In the genomic region with DNA sequence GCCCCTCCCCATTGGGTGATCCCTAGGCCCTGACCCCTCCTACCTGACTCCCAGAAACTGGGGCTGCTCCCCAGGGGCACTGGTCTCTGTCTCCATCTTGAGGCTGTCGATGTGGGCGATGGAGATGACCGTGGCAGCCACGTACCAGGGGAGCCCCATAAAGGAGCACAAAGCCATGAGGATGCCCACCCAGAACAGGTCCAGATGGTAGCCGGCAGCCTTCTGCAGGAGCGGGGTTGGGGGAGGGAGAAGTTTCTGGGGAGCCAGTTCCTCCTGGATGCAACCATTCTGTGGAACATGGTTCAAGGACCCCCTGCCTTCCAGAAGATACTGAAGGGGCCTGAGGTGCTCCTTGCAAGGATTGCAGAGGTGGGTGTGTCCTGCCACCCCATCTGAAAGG, we compare ENCODE assay signal across 29 cellular contexts.
"Had no signal": no experiment of that assay in that cellular context is flagged by ENCODE, and none has a peak within 500 bp of the region (broad histone marks: within the 10 kb centered on the region; RNA-seq: fewer than 3 reads in every experiment).

No MANE protein-coding gene starts in this region.

- H3K4me3 ChIP-seq: ascending aorta, body of pancreas, MG63 had no signal

- H3K9me3 Mint-ChIP-seq: activated B cell treated with CpG ODN at 0.5 μM for 24 hours; activated CD4-positive, alpha-beta T cell treated with anti-CD3 and anti-CD28 coated beads, Interleukin-2, amount 10 ng/mL, durations not matched to agents 24 days and 14 days; activated naive CD4-positive, alpha-beta T cell treated with anti-CD3 and anti-CD28 coated beads, Interleukin-2, amount 50 U/mL, for 72 hours; activated naive CD8-positive, alpha-beta T cell treated with anti-CD3 and anti-CD28 coated beads, Interleukin-2, amount 50 U/mL, for 24 hours; activated T-cell treated with anti-CD3 and anti-CD28 coated beads, Interleukin-2, amount 50 U/mL, for 24 hours; activated T-helper 1 cell treated with anti-CD3 and anti-CD28 coated beads, Interleukin-12 subunit alpha, Interleukin-12 subunit beta, Interleukin-2, Interleukin-4 antibody, amounts not matched to agents 30 ng/mL and 10 ng/mL and 1 ng/mL, durations not matched to agents 14 hours and 24 hours and 36 hours; T-helper 1 cell treated with Interleukin-12 subunit alpha and Interleukin-12 subunit beta and Interleukin-4 antibody, amounts not matched to agents 30 μg/mL and 1 μg/mL, for 36 hours had no signal

- H3K27me3 ChIP-seq: ascending aorta, body of pancreas, MG63 had no signal

- H3K4me1 ChIP-seq: body of pancreas had no signal

- H3K36me3 ChIP-seq: ascending aorta, MG63 had no signal

- H3K9me3 ChIP-seq: ascending aorta, body of pancreas, MG63 had no signal

- ATAC-seq: activated CD8-positive, alpha-beta memory T cell treated with anti-CD3 and anti-CD28 coated beads, Interleukin-2, amount 10 ng/mL, durations not matched to agents 7 days and 5 days; activated naive CD4-positive, alpha-beta T cell treated with anti-CD3 and anti-CD28 coated beads, Interleukin-2, amount 50 U/mL, for 72 hours; activated naive CD8-positive, alpha-beta T cell treated with anti-CD3 and anti-CD28 coated beads, Interleukin-2, amount 50 U/mL, for 24 hours; Panc1; Right ventricle myocardium inferior had no signal

- H3K27ac ChIP-seq: ascending aorta, body of pancreas had no signal

- H3K4me3 Mint-ChIP-seq: activated B cell treated with CpG ODN at 0.5 μM for 24 hours; activated CD4-positive, alpha-beta T cell treated with anti-CD3 and anti-CD28 coated beads, Interleukin-2, amount 10 ng/mL, durations not matched to agents 24 days and 14 days; activated CD8-positive, alpha-beta memory T cell treated with anti-CD3 and anti-CD28 coated beads, Interleukin-2, amount 10 ng/mL, durations not matched to agents 7 days and 5 days; activated naive CD8-positive, alpha-beta T cell treated with anti-CD3 and anti-CD28 coated beads, Interleukin-2, amount 50 U/mL, for 24 hours; activated T-cell treated with anti-CD3 and anti-CD28 coated beads, Interleukin-2, amount 50 U/mL, for 24 hours; activated T-helper 1 cell treated with anti-CD3 and anti-CD28 coated beads, Interleukin-12 subunit alpha, Interleukin-12 subunit beta, Interleukin-2, Interleukin-4 antibody, amounts not matched to agents 30 ng/mL and 10 ng/mL and 1 ng/mL, durations not matched to agents 14 hours and 24 hours and 36 hours; T-helper 1 cell treated with Interleukin-12 subunit alpha and Interleukin-12 subunit beta and Interleukin-4 antibody, amounts not matched to agents 30 μg/mL and 1 μg/mL, for 36 hours had no signal

- H3K4me1 Mint-ChIP-seq: activated B cell treated with CpG ODN at 0.5 μM for 24 hours had no signal

- H3K36me3 Mint-ChIP-seq: activated CD8-positive, alpha-beta memory T cell treated with anti-CD3 and anti-CD28 coated beads, Interleukin-2, amount 10 ng/mL, durations not matched to agents 7 days and 5 days; activated naive CD4-positive, alpha-beta T cell treated with anti-CD3 and anti-CD28 coated beads, Interleukin-2, amount 50 U/mL, for 72 hours had no signal

- DNase-seq: activated B cell treated with CpG ODN at 0.5 μM for 24 hours; activated CD4-positive, alpha-beta T cell treated with anti-CD3 and anti-CD28 coated beads for 1 hour; activated CD4-positive, alpha-beta T cell treated with anti-CD3 and anti-CD28 coated beads, Interleukin-2, amount 10 ng/mL, durations not matched to agents 24 days and 14 days; activated CD4-positive, alpha-beta T cell treated with anti-CD3 and anti-CD28 coated beads, Interleukin-2, amount 50 U/mL, for 48 hours; activated CD8-positive, alpha-beta memory T cell treated with anti-CD3 and anti-CD28 coated beads, Interleukin-2, amount 10 ng/mL, durations not matched to agents 7 days and 5 days; activated effector memory CD4-positive, alpha-beta T cell treated with Interleukin-2 at 50 U/mL for 16 hours; activated naive CD4-positive, alpha-beta T cell; activated naive CD8-positive, alpha-beta T cell treated with anti-CD3 and anti-CD28 coated beads, Interleukin-2, amount 50 U/mL, for 24 hours; activated T-cell treated with anti-CD3 and anti-CD28 coated beads, Interleukin-2, amount 50 U/mL, for 24 hours; amniotic stem cell; body of pancreas; central memory CD4-positive, alpha-beta T cell; MG63; MV-4-11; NCI-H1105; NCI-H1436; NCI-H1694 treated with DMSO at 0.1 percent for 48 hours; NCI-H2029 treated with DMSO at 0.1 percent for 48 hours; NCI-H345; NCI-H510A; NCI-H526 treated with DMSO at 0.1 percent for 48 hours; NCI-H82; RPMI8226 had no signal

- H3K27me3 Mint-ChIP-seq: activated B cell treated with CpG ODN at 0.5 μM for 24 hours; activated CD4-positive, alpha-beta T cell treated with anti-CD3 and anti-CD28 coated beads, Interleukin-2, amount 10 ng/mL, durations not matched to agents 24 days and 14 days; activated CD8-positive, alpha-beta memory T cell treated with anti-CD3 and anti-CD28 coated beads, Interleukin-2, amount 10 ng/mL, durations not matched to agents 7 days and 5 days; activated naive CD8-positive, alpha-beta T cell treated with anti-CD3 and anti-CD28 coated beads, Interleukin-2, amount 50 U/mL, for 24 hours; activated T-cell treated with anti-CD3 and anti-CD28 coated beads, Interleukin-2, amount 50 U/mL, for 24 hours had no signal

- H3K27ac Mint-ChIP-seq: activated B cell treated with CpG ODN at 0.5 μM for 24 hours; activated CD4-positive, alpha-beta T cell treated with anti-CD3 and anti-CD28 coated beads, Interleukin-2, amount 10 ng/mL, durations not matched to agents 24 days and 14 days; activated CD8-positive, alpha-beta memory T cell treated with anti-CD3 and anti-CD28 coated beads, Interleukin-2, amount 10 ng/mL, durations not matched to agents 7 days and 5 days; activated naive CD8-positive, alpha-beta T cell treated with anti-CD3 and anti-CD28 coated beads, Interleukin-2, amount 50 U/mL, for 24 hours; activated T-cell treated with anti-CD3 and anti-CD28 coated beads, Interleukin-2, amount 50 U/mL, for 24 hours; activated T-helper 1 cell treated with anti-CD3 and anti-CD28 coated beads, Interleukin-12 subunit alpha, Interleukin-12 subunit beta, Interleukin-2, Interleukin-4 antibody, amounts not matched to agents 30 ng/mL and 10 ng/mL and 1 ng/mL, durations not matched to agents 14 hours and 24 hours and 36 hours; T-helper 1 cell treated with Interleukin-12 subunit alpha and Interleukin-12 subunit beta and Interleukin-4 antibody, amounts not matched to agents 30 μg/mL and 1 μg/mL, for 36 hours had no signal
